7 cellular contexts compared by ENCODE assay signal in genomic region chr17:49414622-49415350, GRCh38. TPM values are rescaled to one million over a fixed set of nuclear protein-coding genes. Genes with fewer than 3 reads are reported as not detected.
A peak's percentile ranks its signal among the peaks of the same experiment; 100 is the strongest.
DNase-seq lines count a peak whose midpoint lies in the region; ATAC-seq, FAIRE-seq and TF ChIP-seq lines count a peak whose summit lies in the region.

Gene PHB1 (minus strand): TSS chr17:49414882. CDS start chr17:49413264, 1,618 bp downstream.

- no peaks in the 10 kb centered on the region for H3K27me3 ChIP-seq in hepatocyte

- ATAC-seq in HG02981 (IDR thresholded peaks at IDR 0.05; ENCODE audit: unreplicated experiment), result peak; percentile 99

- 1% methylated on average over 30 of the region's 30 CpGs for WGBS in hepatocyte (ENCODE audit: low lambda C conversion rate, missing lambda C conversion rate)

- H2AFZ ChIP-seq in hepatocyte, result peak within 1 kb of the TSS; percentile 77

- DNase-seq in GM18507 (ENCODE audit: extremely low spot score, insufficient read length, low read depth), result peak; percentile 92
- DNase-seq in NCI-H2029 treated with DMSO at 0.1 percent for 48 hours (lab: John Stamatoyannopoulos, UW), result peak; percentile 85
- DNase-seq in T-helper 9 cell, result peak; percentile 90
- DNase-seq in astrocyte of the hippocampus (ENCODE audit: low read depth, low spot score), result peak; percentile 99
- peak; percentile 97 for DNase-seq in hepatocyte (ENCODE audit: low spot score)
- DNase-seq in retina, result peak; percentile 94

- no peaks in the 10 kb centered on the region for H3K9me3 ChIP-seq in hepatocyte (ENCODE audit: low read depth)

- H3K36me3 ChIP-seq in hepatocyte (replicated peaks; ENCODE audit: insufficient read depth, low read depth), result no peaks in the 10 kb centered on the region

- H3K4me1 ChIP-seq in hepatocyte (ENCODE audit: insufficient read depth), result peaks cover 3% of the 10 kb centered on the region

- H3K9me2 ChIP-seq in hepatocyte (replicated peaks; ENCODE audit: insufficient read depth), result no peaks in the 10 kb centered on the region

- peak; percentile 98 for FAIRE-seq in GM18507 (lab: Jason Lieb, UNC)

- no peak for TF ChIP-seq CTCF in hepatocyte (IDR thresholded peaks at IDR 0.05; ENCODE audit: poor library complexity)

- H3K27ac ChIP-seq in hepatocyte, result no peak within 1 kb of the TSS

- H4K20me1 ChIP-seq in hepatocyte (ENCODE audit: insufficient read depth, poor library complexity, severe bottlenecking), result no peaks in the 10 kb centered on the region

- H3K79me2 ChIP-seq in hepatocyte, result peaks cover 12% of the 10 kb centered on the region

- H3K4me3 ChIP-seq in hepatocyte, result peak within 1 kb of the TSS; percentile 77

- H3K4me2 ChIP-seq in hepatocyte, result peak within 1 kb of the TSS; percentile 96

RNA-seq across cellular contexts. Expression of gene PHB1, which starts in this region (rescaled TPM):
- total RNA-seq in hepatocyte, result 114 and 141 TPM in 2 replicates
- polyA plus RNA-seq in hepatocyte, result 168 and 171 TPM in 2 replicates
